14 cellular contexts compared by ENCODE assay signal in genomic region chr4:42331914-42332368, GRCh38.
A peak's percentile ranks its signal among the peaks of the same experiment; 100 is the strongest.
DNase-seq lines count a peak whose midpoint lies in the region; ATAC-seq, FAIRE-seq and TF ChIP-seq lines count a peak whose summit lies in the region.
"Had no signal": no experiment of that assay in that cellular context is flagged by ENCODE, and none has a peak within 500 bp of the region (broad histone marks: within the 10 kb centered on the region; RNA-seq: fewer than 3 reads in every experiment).

No MANE protein-coding gene starts in this region.

- no peak overlapping the region for H3K27ac Mint-ChIP-seq in MCF 10A (ENCODE audit: low read depth, unreplicated experiment)
- H3K27ac Mint-ChIP-seq in activated T-cell treated with anti-CD3 and anti-CD28 coated beads, Interleukin-2, amount 50 U/mL, for 72 hours = no peak overlapping the region
- H3K27ac Mint-ChIP-seq: activated CD4-positive, alpha-beta memory T cell treated with anti-CD3 and anti-CD28 coated beads, Interleukin-2, amount 10 ng/mL, durations not matched to agents 7 days and 5 days; stimulated activated effector memory CD8-positive, alpha-beta T cell treated with anti-CD3 and anti-CD28 coated beads, Interleukin-12 subunit alpha, Interleukin-12 subunit beta, amount 100 ng/mL, for 72 hours had no signal

- H3K4me3 ChIP-seq in mammary epithelial cell (replicated peaks in 1 of 3; ENCODE audit: insufficient read depth in 1 of 3, low read depth in 2 of 3, low read length in 3 of 3) = no peak overlapping the region

- no peaks in the 10 kb centered on the region for H4K20me1 ChIP-seq in mammary epithelial cell (ENCODE audit: insufficient read depth, low read length)

- no peak overlapping the region for H3K27ac ChIP-seq in mammary epithelial cell (ENCODE audit: insufficient read depth, low read depth, low read length)

- dilution Hi-C loops in mammary epithelial cell (cut with HindIII; ENCODE audit: low sequenced_read_pairs) = no loop called here

- no peak for ATAC-seq in activated T-cell treated with anti-CD3 and anti-CD28 coated beads, Interleukin-2, amount 50 U/mL, for 72 hours (replicated peaks in 1 of 2)
- ATAC-seq in GM21737 (IDR thresholded peaks at IDR 0.05; ENCODE audit: unreplicated experiment) = no peak
- ATAC-seq: stimulated activated effector memory CD8-positive, alpha-beta T cell treated with anti-CD3 and anti-CD28 coated beads, Interleukin-12 subunit alpha, Interleukin-12 subunit beta, amount 100 ng/mL, for 72 hours had no signal

- no peaks in the 10 kb centered on the region for H3K9me3 ChIP-seq in mammary epithelial cell (replicated peaks; ENCODE audit: insufficient read depth, low read length)

- peak; percentile 39 for DNase-seq in MCF 10A (ENCODE audit: unreplicated experiment)
- DNase-seq in mammary epithelial cell = no peak
- peak; percentile 16 for DNase-seq in HT-29 (ENCODE audit: low spot score)
- peak; percentile 77 for DNase-seq in glomerular endothelial cell (ENCODE audit: extremely low read depth, low read depth, low spot score)
- peak; percentile 62 for DNase-seq in urothelium cell line (ENCODE audit: low spot score)
- DNase-seq in NK-92 (lab: John Stamatoyannopoulos, UW; ENCODE audit: unreplicated experiment) = no peak
- no peak for DNase-seq in activated T-cell treated with anti-CD3 and anti-CD28 coated beads, Interleukin-2, amount 50 U/mL, for 72 hours
- DNase-seq: activated CD4-positive, alpha-beta memory T cell treated with anti-CD3 and anti-CD28 coated beads, Interleukin-2, amount 10 ng/mL, durations not matched to agents 7 days and 5 days; amniotic stem cell; foreskin melanocyte; NCI-H2107 had no signal

- intact Hi-C loops in MCF 10A (cut with micrococcal nuclease) = no loop called here
- intact Hi-C loops in mammary epithelial cell (cut with micrococcal nuclease) = no loop called here

- no peaks in the 10 kb centered on the region for H3K4me1 ChIP-seq in mammary epithelial cell (ENCODE audit: insufficient read depth, low read length)

- no peak for FAIRE-seq in urothelium cell line (lab: Jason Lieb, UNC)
- FAIRE-seq: A204.1 had no signal

- CTCF ChIA-PET in MCF 10A (lab: Yijun Ruan, JAX) = interaction anchor here (2.1 kb wide), 1 partner anchor 39 kb away, joined by 5 read pairs; no protein-coding TSS in a partner anchor
- CTCF ChIA-PET in mammary epithelial cell (lab: Charles Lee; ENCODE audit: low non-redundant PET) = no interaction called here

- H3K9me3 Mint-ChIP-seq in MCF 10A (ENCODE audit: unreplicated experiment) = no peaks in the 10 kb centered on the region
- H3K9me3 Mint-ChIP-seq in activated T-cell treated with anti-CD3 and anti-CD28 coated beads, Interleukin-2, amount 50 U/mL, for 72 hours = no peaks in the 10 kb centered on the region
- H3K9me3 Mint-ChIP-seq: activated CD4-positive, alpha-beta memory T cell treated with anti-CD3 and anti-CD28 coated beads, Interleukin-2, amount 10 ng/mL, durations not matched to agents 7 days and 5 days had no signal

- in situ Hi-C loops in mammary epithelial cell (cut with MboI; ENCODE audit: low sequenced_read_pairs in 2 of 2) = no loop called here

- no peaks in the 10 kb centered on the region for H3K27me3 Mint-ChIP-seq in MCF 10A (ENCODE audit: insufficient read depth, unreplicated experiment)
- H3K27me3 Mint-ChIP-seq in activated T-cell treated with anti-CD3 and anti-CD28 coated beads, Interleukin-2, amount 50 U/mL, for 72 hours (ENCODE audit: low read depth) = no peaks in the 10 kb centered on the region
- H3K27me3 Mint-ChIP-seq: activated CD4-positive, alpha-beta memory T cell treated with anti-CD3 and anti-CD28 coated beads, Interleukin-2, amount 10 ng/mL, durations not matched to agents 7 days and 5 days had no signal

- no peak overlapping the region for H3K4me2 ChIP-seq in mammary epithelial cell (ENCODE audit: insufficient read depth, low read depth, low read length)

- no peaks in the 10 kb centered on the region for H3K27me3 ChIP-seq in mammary epithelial cell (ENCODE audit: insufficient read depth, low read length)

- WGBS in mammary epithelial cell (ENCODE audit: low coverage, missing lambda C conversion rate) = 46% methylated on average over 6 of the region's 6 CpGs

- no peaks in the 10 kb centered on the region for H3K4me1 Mint-ChIP-seq in MCF 10A (ENCODE audit: insufficient read depth, unreplicated experiment)
- no peaks in the 10 kb centered on the region for H3K4me1 Mint-ChIP-seq in activated T-cell treated with anti-CD3 and anti-CD28 coated beads, Interleukin-2, amount 50 U/mL, for 72 hours (ENCODE audit: low read depth)
- H3K4me1 Mint-ChIP-seq: activated CD4-positive, alpha-beta memory T cell treated with anti-CD3 and anti-CD28 coated beads, Interleukin-2, amount 10 ng/mL, durations not matched to agents 7 days and 5 days; stimulated activated effector memory CD8-positive, alpha-beta T cell treated with anti-CD3 and anti-CD28 coated beads, Interleukin-12 subunit alpha, Interleukin-12 subunit beta, amount 100 ng/mL, for 72 hours had no signal

- BruUV-seq in MCF 10A (replicated peaks; lab: Mats Ljungman, UMichigan) (no TSS peak), mammary epithelial cell (replicated peaks; lab: Mats Ljungman, UMichigan) (no TSS peak)

- TF ChIP-seq CTCF in MCF 10A (IDR thresholded peaks at IDR 0.05; ENCODE audit: unreplicated experiment) (no peak), mammary epithelial cell (conservative IDR thresholded peaks at IDR 0.05 in 1 of 2, IDR thresholded peaks at IDR 0.05 in 1 of 2; ENCODE audit: extremely low read depth in 1 of 2, insufficient read depth in 1 of 2, low read depth in 1 of 2, low read length in 2 of 2) (no peak)

- no peaks in the 10 kb centered on the region for H3K36me3 Mint-ChIP-seq in MCF 10A (ENCODE audit: insufficient read depth, unreplicated experiment)
- H3K36me3 Mint-ChIP-seq in activated T-cell treated with anti-CD3 and anti-CD28 coated beads, Interleukin-2, amount 50 U/mL, for 72 hours (ENCODE audit: insufficient read depth in 2 of 2) = no peaks in the 10 kb centered on the region
- H3K36me3 Mint-ChIP-seq: stimulated activated effector memory CD8-positive, alpha-beta T cell treated with anti-CD3 and anti-CD28 coated beads, Interleukin-12 subunit alpha, Interleukin-12 subunit beta, amount 100 ng/mL, for 72 hours had no signal

- H3K79me2 ChIP-seq in mammary epithelial cell (ENCODE audit: insufficient read depth, low read length) = no peaks in the 10 kb centered on the region

- no peak overlapping the region for H2AFZ ChIP-seq in mammary epithelial cell (ENCODE audit: low read depth, low read length)

- H3K36me3 ChIP-seq in mammary epithelial cell (ENCODE audit: insufficient read depth, low read length) = no peaks in the 10 kb centered on the region

- H3K9ac ChIP-seq in mammary epithelial cell (ENCODE audit: insufficient read depth, low read length) = no peak overlapping the region

- no peak overlapping the region for H3K4me3 Mint-ChIP-seq in MCF 10A (ENCODE audit: unreplicated experiment)
- no peak overlapping the region for H3K4me3 Mint-ChIP-seq in activated T-cell treated with anti-CD3 and anti-CD28 coated beads, Interleukin-2, amount 50 U/mL, for 72 hours
- H3K4me3 Mint-ChIP-seq: activated CD4-positive, alpha-beta memory T cell treated with anti-CD3 and anti-CD28 coated beads, Interleukin-2, amount 10 ng/mL, durations not matched to agents 7 days and 5 days; stimulated activated effector memory CD8-positive, alpha-beta T cell treated with anti-CD3 and anti-CD28 coated beads, Interleukin-12 subunit alpha, Interleukin-12 subunit beta, amount 100 ng/mL, for 72 hours had no signal

- POLR2A ChIA-PET in MCF 10A (lab: Yijun Ruan, JAX) = no interaction called here

Comparison
In these comparisons a context has a peak if more than half of its experiments do, and no peak if none do; other contexts are left out.
1. DNase-seq: peak in MCF 10A (single experiment), HT-29 (single experiment), glomerular endothelial cell (single experiment) and urothelium cell line (single experiment); none in mammary epithelial cell (single experiment), NK-92 (single experiment) and activated T-cell treated with anti-CD3 and anti-CD28 coated beads, Interleukin-2, amount 50 U/mL, for 72 hours (0 of 2).